25 cellular contexts compared by ENCODE assay signal in the genomic region with DNA sequence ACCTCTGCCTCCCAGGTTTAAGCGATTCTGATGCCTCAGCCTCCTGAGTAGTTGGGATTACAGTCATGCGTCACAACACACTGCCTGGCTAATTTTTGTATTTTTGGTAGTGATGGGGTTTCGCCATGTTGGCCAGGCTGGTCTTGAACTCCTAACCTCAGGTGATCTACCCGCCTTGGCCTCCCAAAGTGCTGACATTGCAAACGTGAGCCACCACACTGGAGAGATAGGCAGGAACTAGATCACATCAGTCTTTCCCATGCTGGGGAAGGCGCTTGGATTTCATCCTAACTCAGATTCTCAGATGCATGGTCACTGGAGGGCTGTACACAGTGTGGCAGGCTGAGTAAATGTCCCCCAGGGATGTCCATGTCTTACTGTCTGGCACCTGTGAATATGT.
"Had no signal": no experiment of that assay in that cellular context is flagged by ENCODE, and none has a peak within 500 bp of the region (broad histone marks: within the 10 kb centered on the region; RNA-seq: fewer than 3 reads in every experiment).

No MANE protein-coding gene starts in this region.

- H3K27ac ChIP-seq: epithelial cell of prostate, gastrocnemius medialis, parathyroid adenoma, thyroid gland, vagina had no signal

- H3K4me3 Mint-ChIP-seq: endodermal cell; mesothelial cell of epicardium; naive B cell; stimulated activated naive CD8-positive, alpha-beta T cell treated with anti-CD3 and anti-CD28 coated beads, Interleukin-15, amount 100 ng/mL, for 72 hours had no signal

- H3K4me3 ChIP-seq: gastrocnemius medialis, lung, mucosa of descending colon, smooth muscle cell, thyroid gland, vagina had no signal

- H2AFZ ChIP-seq: parathyroid adenoma had no signal

- H3K36me3 Mint-ChIP-seq: naive B cell had no signal

- H3K9me3 Mint-ChIP-seq: mesothelial cell of epicardium; naive B cell; stimulated activated naive CD8-positive, alpha-beta T cell treated with anti-CD3 and anti-CD28 coated beads, Interleukin-15, amount 100 ng/mL, for 72 hours had no signal

- ATAC-seq: esophagus mucosa; gastrocnemius medialis; mucosa of descending colon; sciatic nerve; stimulated activated naive CD8-positive, alpha-beta T cell treated with anti-CD3 and anti-CD28 coated beads, Interleukin-15, amount 100 ng/mL, for 72 hours had no signal

- H3K27ac Mint-ChIP-seq: endodermal cell; mesothelial cell of epicardium; naive B cell; progenitor cell of endocrine pancreas; stimulated activated naive CD8-positive, alpha-beta T cell treated with anti-CD3 and anti-CD28 coated beads, Interleukin-15, amount 100 ng/mL, for 72 hours had no signal

- H3K4me1 ChIP-seq: thyroid gland had no signal

- H3K9me3 ChIP-seq: gastrocnemius medialis, mucosa of descending colon, thyroid gland, vagina had no signal

- H3K27me3 ChIP-seq: gastrocnemius medialis, thyroid gland, vagina had no signal

- DNase-seq: effector CD8-positive, alpha-beta T cell; endodermal cell; foreskin fibroblast; gastrocnemius medialis; head of caudate nucleus; mesenchymal stem cell; mucosa of descending colon; naive B cell; stimulated activated CD4-positive, alpha-beta T cell treated with anti-CD3 and anti-CD28 coated beads, Interleukin-12 subunit alpha, Interleukin-12 subunit beta, amount 100 ng/mL, for 4 hours; stimulated activated CD4-positive, alpha-beta T cell treated with anti-CD3 and anti-CD28 coated beads, Interleukin-1b, Interleukin-23, amount 100 ng/mL, for 48 hours; stimulated activated CD4-positive, alpha-beta T cell treated with anti-CD3 and anti-CD28 coated beads, Interleukin-4, amount 100 ng/mL, for 1 hour; stimulated activated CD8-positive, alpha-beta memory T cell treated with anti-CD3 and anti-CD28 coated beads, Interleukin-4, amount 100 ng/mL, for 48 hours; stimulated activated naive CD4-positive, alpha-beta T cell; stimulated activated naive CD8-positive, alpha-beta T cell treated with anti-CD3 and anti-CD28 coated beads, Interleukin-15, amount 100 ng/mL, for 72 hours; thyroid gland; trophoblast cell had no signal

- H3K36me3 ChIP-seq: gastrocnemius medialis, thyroid gland, vagina had no signal

- H3K4me2 ChIP-seq: smooth muscle cell had no signal

- H3K27me3 Mint-ChIP-seq: naive B cell; progenitor cell of endocrine pancreas; stimulated activated naive CD8-positive, alpha-beta T cell treated with anti-CD3 and anti-CD28 coated beads, Interleukin-15, amount 100 ng/mL, for 72 hours had no signal

- H3K9ac ChIP-seq: parathyroid adenoma had no signal
